Comparison of ENCODE assay signal across 9 cellular contexts in genomic region chr3:52537726-52538421, GRCh38. TPM values are rescaled to one million over a fixed set of nuclear protein-coding genes. Genes with fewer than 3 reads are reported as not detected.
DNase-seq lines count a peak whose midpoint lies in the region; ATAC-seq, FAIRE-seq and TF ChIP-seq lines count a peak whose summit lies in the region.
"Had no signal": no experiment of that assay in that cellular context is flagged by ENCODE, and none has a peak within 500 bp of the region (broad histone marks: within the 10 kb centered on the region; RNA-seq: fewer than 3 reads in every experiment).

No MANE protein-coding gene starts in this region.

- no peak overlapping the region for H2AFZ ChIP-seq in astrocyte (ENCODE audit: low read depth, low read length)

- H3K9me3 ChIP-seq in cardiac muscle cell (ENCODE audit: low read depth), result no peaks in the 10 kb centered on the region
- no peaks in the 10 kb centered on the region for H3K9me3 ChIP-seq in astrocyte (ENCODE audit: insufficient read depth, low read depth, low read length)
- H3K9me3 ChIP-seq in lung (ENCODE audit: control insufficient read depth in 2 of 2, insufficient read depth in 1 of 2, low read length in 1 of 2), result no peaks in the 10 kb centered on the region
- no peaks in the 10 kb centered on the region for H3K9me3 ChIP-seq in upper lobe of left lung

- peak overlapping the region; percentile 99 for H3K4me3 Mint-ChIP-seq in astrocyte (ENCODE audit: unreplicated experiment)

- no peaks in the 10 kb centered on the region for H3K9me3 Mint-ChIP-seq in astrocyte (ENCODE audit: unreplicated experiment)

- peaks cover 72% of the 10 kb centered on the region for H3K79me2 ChIP-seq in astrocyte (ENCODE audit: insufficient read depth, low read length)

- H3K4me1 ChIP-seq in cardiac muscle cell (ENCODE audit: low read depth) (peaks cover 20% of the 10 kb centered on the region), astrocyte (ENCODE audit: insufficient read depth, low read length) (peaks cover 38% of the 10 kb centered on the region), lung (ENCODE audit: control insufficient read depth in 2 of 2, insufficient read depth in 2 of 2, low read length in 2 of 2) (peaks cover 8 to 16% of the 10 kb centered on the region in 2 donors), upper lobe of left lung (peaks cover 39 to 66% (median 54%) of the 10 kb centered on the region in 4 donors)

- peaks cover 10% of the 10 kb centered on the region for H3K36me3 Mint-ChIP-seq in astrocyte (ENCODE audit: low read depth, unreplicated experiment)

- TF ChIP-seq CTCF in cardiac muscle cell (IDR thresholded peaks at IDR 0.05; ENCODE audit: low read depth, low read length) (no peak), astrocyte (IDR thresholded peaks at IDR 0.05; ENCODE audit: insufficient read depth, low read depth, low read length) (no peak), lung (IDR thresholded peaks at IDR 0.05; ENCODE audit: control extremely low read depth, extremely low read depth) (no peak), upper lobe of left lung (IDR thresholded peaks at IDR 0.05) (no peak)

- H3K9ac ChIP-seq in astrocyte (ENCODE audit: low read length), result peak overlapping the region; percentile 95

- no peaks in the 10 kb centered on the region for H3K27me3 Mint-ChIP-seq in astrocyte (ENCODE audit: low read depth, unreplicated experiment)

- H3K27me3 ChIP-seq in cardiac muscle cell (no peaks in the 10 kb centered on the region), astrocyte (ENCODE audit: insufficient read depth, low read length) (no peaks in the 10 kb centered on the region), lung (ENCODE audit: control insufficient read depth, insufficient read depth) (no peaks in the 10 kb centered on the region), upper lobe of left lung (no peaks in the 10 kb centered on the region)

- peaks cover 6% of the 10 kb centered on the region for H3K36me3 ChIP-seq in cardiac muscle cell
- peaks cover 10% of the 10 kb centered on the region for H3K36me3 ChIP-seq in astrocyte (ENCODE audit: insufficient read depth, low read length)
- peaks cover 0 to 7% of the 10 kb centered on the region in 2 donors for H3K36me3 ChIP-seq in lung (ENCODE audit: control insufficient read depth in 2 of 2, insufficient read depth in 2 of 2, low read length in 2 of 2)
- H3K36me3 ChIP-seq in upper lobe of left lung, result peaks cover 0 to 9% (median 3%) of the 10 kb centered on the region in 4 donors

- ATAC-seq in Right ventricle myocardium superior (ENCODE audit: poor library complexity), result no peak
- ATAC-seq in lung (ENCODE audit: insufficient read depth, low FRiP score), result no peak
- no peak for ATAC-seq in upper lobe of left lung (ENCODE audit: low FRiP score in 2 of 2)
- ATAC-seq in GM18909 (IDR thresholded peaks at IDR 0.05; ENCODE audit: poor library complexity, unreplicated experiment), result no peak

- intact Hi-C loops in Right ventricle myocardium superior (cut with DNase I), result loop anchor here (5.0 kb wide), 1 partner anchor 56 kb away; no protein-coding TSS in a partner anchor

- TF ChIP-seq EP300 in upper lobe of left lung (IDR thresholded peaks at IDR 0.05), result no peak

- peaks cover 55% of the 10 kb centered on the region for H4K20me1 ChIP-seq in astrocyte (ENCODE audit: insufficient read depth, low read length)

- peak overlapping the region; percentile 96 for H3K27ac ChIP-seq in cardiac muscle cell
- H3K27ac ChIP-seq in astrocyte (ENCODE audit: low read depth, low read length), result no peak overlapping the region
- peak overlapping the region; percentile 81 to 86 for H3K27ac ChIP-seq in lung (ENCODE audit: low read depth in 1 of 2, low read length in 1 of 2)
- H3K27ac ChIP-seq in upper lobe of left lung, result peak overlapping the region; percentile 89 to 90 (median 90)

- peak overlapping the region; percentile 68 for H3K4me3 ChIP-seq in cardiac muscle cell
- H3K4me3 ChIP-seq in astrocyte (ENCODE audit: insufficient read depth, low read depth, low read length), result peak overlapping the region; percentile 95
- peak overlapping the region; percentile 6 for H3K4me3 ChIP-seq in lung
- peak overlapping the region in 3 of 4 donors; percentile 74 to 76 (median 75) for H3K4me3 ChIP-seq in upper lobe of left lung

- peaks cover 23% of the 10 kb centered on the region for H3K4me1 Mint-ChIP-seq in astrocyte (ENCODE audit: low read depth, unreplicated experiment)

- H3K4me2 ChIP-seq in astrocyte (ENCODE audit: low read length), result peak overlapping the region; percentile 96

- TF ChIP-seq POLR2A in upper lobe of left lung (IDR thresholded peaks at IDR 0.05), result no peak

- FAIRE-seq in astrocyte (lab: Jason Lieb, UNC), result no peak

- H3K27ac Mint-ChIP-seq in astrocyte (ENCODE audit: unreplicated experiment), result peak overlapping the region; percentile 99

- WGBS in lung, 2 donors, result 77 to 82% methylated on average over 7 of the region's 7 CpGs
- WGBS in upper lobe of left lung, 2 donors, result 72 to 73% methylated on average over 7 of the region's 7 CpGs

- DNase-seq in cardiac muscle cell (ENCODE audit: low read depth in 1 of 2, low spot score in 1 of 2) (no peak), Right ventricle myocardium superior (no peak), astrocyte (ENCODE audit: low read depth) (no peak), lung (ENCODE audit: low spot score) (peak; percentile 21), upper lobe of left lung (no peak), dermis blood vessel endothelial cell (no peak), anterior cingulate cortex (lab: John Stamatoyannopoulos, UW) (no peak)
- DNase-seq: NCI-H510A treated with DMSO at 0.1 percent for 48 hours had no signal

RNA-seq across cellular contexts. Expression of gene UQCC5, which starts 1.5 kb away (rescaled TPM):
- total RNA-seq in cardiac muscle cell (1.0 and 23.8 TPM in 2 replicates), Right ventricle myocardium superior (71.2 TPM), astrocyte (22.9 and 26.0 TPM in 2 replicates), lung (10 to 100 TPM in 1 of 2 donors, 1 to 10 TPM in 1; 3.1 to 32.0 TPM), upper lobe of left lung (10 to 100 TPM in 2 of 6 donors, 1 to 10 TPM in 4; 2.0 to 43.0 (median 3.0) TPM), dermis blood vessel endothelial cell (1.7 and 2.7 TPM in 2 replicates)
- polyA plus RNA-seq in cardiac muscle cell (64.7 and 89.3 TPM in 2 replicates), lung (100 to 1,000 TPM in 1 of 2 donors, 10 to 100 TPM in 1; 19.7 to 104 TPM)

RNA-seq across cellular contexts. Expression of gene NT5DC2, which starts 4.2 kb away (rescaled TPM):
- total RNA-seq in cardiac muscle cell, result 214 and 233 TPM in 2 replicates
- 113 and 120 TPM in 2 replicates for polyA plus RNA-seq in cardiac muscle cell
- 84.1 TPM for total RNA-seq in Right ventricle myocardium superior
- total RNA-seq in astrocyte, result 178 and 189 TPM in 2 replicates
- total RNA-seq in lung, result 10 to 100 TPM; 32.7 to 85.6 TPM
- polyA plus RNA-seq in lung, result 10 to 100 TPM; 50.0 to 52.5 TPM
- 100 to 1,000 TPM in 1 of 6 donors, 10 to 100 TPM in 5; 27.3 to 113 (median 46.2) TPM for total RNA-seq in upper lobe of left lung
- 32.2 and 81.1 TPM in 2 replicates for total RNA-seq in dermis blood vessel endothelial cell

RNA-seq across cellular contexts. Expression of gene STAB1, which starts 42.7 kb away (rescaled TPM):
- total RNA-seq in cardiac muscle cell (0.81 and 2.2 TPM in 2 replicates), Right ventricle myocardium superior (74.7 TPM), astrocyte (0.39 TPM in 1 of 2 replicates, not detected in the other), lung (100 to 1,000 TPM in 1 of 2 donors, 10 to 100 TPM in 1; 53.1 to 205 TPM), upper lobe of left lung (100 to 1,000 TPM in 4 of 6 donors, 10 to 100 TPM in 2; 42.9 to 259 (median 125) TPM), dermis blood vessel endothelial cell (462 and 464 TPM in 2 replicates)
- polyA plus RNA-seq in cardiac muscle cell (0.91 TPM in 1 of 2 replicates, not detected in the other), lung (100 to 1,000 TPM; 182 to 220 TPM)

Comparison
In these comparisons a context has a peak if more than half of its experiments do, and no peak if none do; other contexts are left out.
1. RNA of gene STAB1, which starts 42.7 kb away (total RNA-seq): 462 to 464 TPM in dermis blood vessel endothelial cell, 53.1 to 205 TPM in lung, 42.9 to 259 TPM in upper lobe of left lung and 74.7 TPM in Right ventricle myocardium superior (single experiment); 0.81 to 2.2 TPM in cardiac muscle cell and 0.39 TPM in astrocyte; every median in the first group is over 10 times any median in the second.
2. H3K4me3 ChIP-seq: peak in every context shown above with its lines; median percentile 95 in astrocyte; 75 in upper lobe of left lung; 68 in cardiac muscle cell; 6 in lung.